ENCODE assay signal across 18 cellular contexts in the genomic region with DNA sequence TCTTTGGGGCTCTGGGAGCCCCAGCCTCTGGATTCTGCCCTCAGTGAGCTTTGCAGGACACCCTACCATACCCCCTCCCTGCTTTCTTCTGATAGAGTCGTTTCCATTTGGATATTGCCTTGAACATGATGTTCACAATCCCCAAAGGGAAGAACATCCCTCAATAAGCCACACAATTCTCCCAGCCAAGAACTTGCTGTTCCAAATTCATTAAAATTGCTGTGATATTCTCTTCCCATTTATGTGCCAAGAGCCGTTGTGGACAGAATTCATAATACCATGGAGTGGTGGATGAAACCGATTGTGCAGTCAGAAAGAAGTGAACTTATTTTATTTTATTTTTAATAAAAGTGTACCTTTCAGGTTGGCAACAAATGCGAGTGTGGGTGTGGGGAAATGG.
A peak's percentile ranks its signal among the peaks of the same experiment; 100 is the strongest.
DNase-seq lines count a peak whose midpoint lies in the region; ATAC-seq and TF ChIP-seq lines count a peak whose summit lies in the region.
"Had no signal": no experiment of that assay in that cellular context is flagged by ENCODE, and none has a peak within 500 bp of the region (broad histone marks: within the 10 kb centered on the region; RNA-seq: fewer than 3 reads in every experiment).

No MANE protein-coding gene starts in this region.

- no peaks in the 10 kb centered on the region for H3K9me2 ChIP-seq in GM23338 (ENCODE audit: insufficient read depth)

- H3K4me3 ChIP-seq in testis (no peak overlapping the region), GM23338 (no peak overlapping the region)
- H3K4me3 ChIP-seq: A549, BLaER1, GM12878, HAP-1 had no signal

- no peaks in the 10 kb centered on the region for H3K36me3 Mint-ChIP-seq in GM23338 (ENCODE audit: low read depth)
- H3K36me3 Mint-ChIP-seq: CD14-positive monocyte; CD4-positive, alpha-beta memory T cell had no signal

- in situ Hi-C loops in KBM-7 (cut with MboI; ENCODE audit: low pct_unique_long_range_greater_than_20kb, low sequenced_read_pairs) = no loop called here

- no peaks in the 10 kb centered on the region for H3K9me3 ChIP-seq in testis
- H3K9me3 ChIP-seq: A549, BLaER1, HAP-1 had no signal

- no peak for ATAC-seq in GM23338
- ATAC-seq: A549, GM12878 had no signal

- H3F3A ChIP-seq in GM23338 (replicated peaks; ENCODE audit: low read depth) = no peaks in the 10 kb centered on the region

- DNase-seq in Ammon's horn (ENCODE audit: low spot score) (peak; percentile 65), cerebellum (ENCODE audit: low spot score) (peak; percentile 12), middle frontal gyrus (ENCODE audit: extremely low spot score, low spot score) (peak; percentile 27), NCI-H2081 (lab: John Stamatoyannopoulos, UW) (no peak), testis (no peak), GM23338 (ENCODE audit: low spot score) (no peak), KBM-7 (no peak)
- DNase-seq: AML-193; CD4-positive, alpha-beta memory T cell; DMS79 treated with DMSO at 0.1 percent for 48 hours; IMR-90 had no signal

- peaks cover 8% of the 10 kb centered on the region for H3K4me1 ChIP-seq in testis
- no peaks in the 10 kb centered on the region for H3K4me1 ChIP-seq in GM23338 (ENCODE audit: insufficient read depth)
- H3K4me1 ChIP-seq: A549, BLaER1, HAP-1 had no signal

- TF ChIP-seq CTCF in testis (IDR thresholded peaks at IDR 0.05) = no peak
- TF ChIP-seq CTCF in GM23338 (conservative IDR thresholded peaks at IDR 0.05; ENCODE audit: low read depth in 2 of 2) = no peak

- H3K27me3 Mint-ChIP-seq in GM23338 (ENCODE audit: insufficient read depth, low read depth, poor library complexity) = no peaks in the 10 kb centered on the region

- TF ChIP-seq POLR2A in testis (IDR thresholded peaks at IDR 0.05) = no peak

- H3K27ac Mint-ChIP-seq in GM23338 = no peak overlapping the region
- H3K27ac Mint-ChIP-seq: CD4-positive, alpha-beta memory T cell had no signal

- H3K4me3 Mint-ChIP-seq in GM23338 = no peak overlapping the region
- H3K4me3 Mint-ChIP-seq: CD14-positive monocyte; CD4-positive, alpha-beta memory T cell had no signal

- H4K20me1 ChIP-seq in GM23338 (replicated peaks; ENCODE audit: insufficient read depth) = no peaks in the 10 kb centered on the region
- H4K20me1 ChIP-seq: BLaER1 had no signal

- H3K36me3 ChIP-seq in testis (ENCODE audit: low read depth, missing control alignments) (no peaks in the 10 kb centered on the region), GM23338 (ENCODE audit: insufficient read depth) (no peaks in the 10 kb centered on the region)
- H3K36me3 ChIP-seq: BLaER1, HAP-1 had no signal

- no peaks in the 10 kb centered on the region for H3K9me3 Mint-ChIP-seq in GM23338
- H3K9me3 Mint-ChIP-seq: CD14-positive monocyte; CD4-positive, alpha-beta memory T cell had no signal

- no peaks in the 10 kb centered on the region for H3K79me2 ChIP-seq in GM23338 (replicated peaks; ENCODE audit: insufficient read depth)

- no peak overlapping the region for H3K4me2 ChIP-seq in GM23338
- H3K4me2 ChIP-seq: A549, BLaER1 had no signal

- H2AFZ ChIP-seq in GM23338 = no peak overlapping the region

- intact Hi-C loops in testis (cut with DNase I; ENCODE audit: low total_unique reads) = no loop called here

- H3K27ac ChIP-seq in layer of hippocampus (ENCODE audit: low read depth, low read length) (peak overlapping the region; percentile 68), testis (no peak overlapping the region), GM23338 (ENCODE audit: low read depth) (no peak overlapping the region)
- H3K27ac ChIP-seq: 22Rv1, A549, BLaER1 had no signal

- H3K27me3 ChIP-seq in layer of hippocampus (ENCODE audit: control insufficient read depth, insufficient read depth, low read length) (no peaks in the 10 kb centered on the region), testis (no peaks in the 10 kb centered on the region), GM23338 (ENCODE audit: insufficient read depth) (no peaks in the 10 kb centered on the region)
- H3K27me3 ChIP-seq: BLaER1 had no signal

- H3K4me1 Mint-ChIP-seq in GM23338 = no peaks in the 10 kb centered on the region
- H3K4me1 Mint-ChIP-seq: CD14-positive monocyte; CD4-positive, alpha-beta memory T cell had no signal

- WGBS in testis, 2 donors = 32 to 59% methylated on average over 4 of the region's 4 CpGs

TF ChIP-seq in GM23338, 12 proteins besides CTCF, POLR2A, EP300 and RAD21 (continues in another document):
- no peak for TF ChIP-seq STAT1 (IDR thresholded peaks at IDR 0.05; ENCODE audit: unreplicated experiment)
- no peak for TF ChIP-seq EZH2phosphoT487 (IDR thresholded peaks at IDR 0.05; ENCODE audit: unreplicated experiment)
- TF ChIP-seq, protein P1, sequence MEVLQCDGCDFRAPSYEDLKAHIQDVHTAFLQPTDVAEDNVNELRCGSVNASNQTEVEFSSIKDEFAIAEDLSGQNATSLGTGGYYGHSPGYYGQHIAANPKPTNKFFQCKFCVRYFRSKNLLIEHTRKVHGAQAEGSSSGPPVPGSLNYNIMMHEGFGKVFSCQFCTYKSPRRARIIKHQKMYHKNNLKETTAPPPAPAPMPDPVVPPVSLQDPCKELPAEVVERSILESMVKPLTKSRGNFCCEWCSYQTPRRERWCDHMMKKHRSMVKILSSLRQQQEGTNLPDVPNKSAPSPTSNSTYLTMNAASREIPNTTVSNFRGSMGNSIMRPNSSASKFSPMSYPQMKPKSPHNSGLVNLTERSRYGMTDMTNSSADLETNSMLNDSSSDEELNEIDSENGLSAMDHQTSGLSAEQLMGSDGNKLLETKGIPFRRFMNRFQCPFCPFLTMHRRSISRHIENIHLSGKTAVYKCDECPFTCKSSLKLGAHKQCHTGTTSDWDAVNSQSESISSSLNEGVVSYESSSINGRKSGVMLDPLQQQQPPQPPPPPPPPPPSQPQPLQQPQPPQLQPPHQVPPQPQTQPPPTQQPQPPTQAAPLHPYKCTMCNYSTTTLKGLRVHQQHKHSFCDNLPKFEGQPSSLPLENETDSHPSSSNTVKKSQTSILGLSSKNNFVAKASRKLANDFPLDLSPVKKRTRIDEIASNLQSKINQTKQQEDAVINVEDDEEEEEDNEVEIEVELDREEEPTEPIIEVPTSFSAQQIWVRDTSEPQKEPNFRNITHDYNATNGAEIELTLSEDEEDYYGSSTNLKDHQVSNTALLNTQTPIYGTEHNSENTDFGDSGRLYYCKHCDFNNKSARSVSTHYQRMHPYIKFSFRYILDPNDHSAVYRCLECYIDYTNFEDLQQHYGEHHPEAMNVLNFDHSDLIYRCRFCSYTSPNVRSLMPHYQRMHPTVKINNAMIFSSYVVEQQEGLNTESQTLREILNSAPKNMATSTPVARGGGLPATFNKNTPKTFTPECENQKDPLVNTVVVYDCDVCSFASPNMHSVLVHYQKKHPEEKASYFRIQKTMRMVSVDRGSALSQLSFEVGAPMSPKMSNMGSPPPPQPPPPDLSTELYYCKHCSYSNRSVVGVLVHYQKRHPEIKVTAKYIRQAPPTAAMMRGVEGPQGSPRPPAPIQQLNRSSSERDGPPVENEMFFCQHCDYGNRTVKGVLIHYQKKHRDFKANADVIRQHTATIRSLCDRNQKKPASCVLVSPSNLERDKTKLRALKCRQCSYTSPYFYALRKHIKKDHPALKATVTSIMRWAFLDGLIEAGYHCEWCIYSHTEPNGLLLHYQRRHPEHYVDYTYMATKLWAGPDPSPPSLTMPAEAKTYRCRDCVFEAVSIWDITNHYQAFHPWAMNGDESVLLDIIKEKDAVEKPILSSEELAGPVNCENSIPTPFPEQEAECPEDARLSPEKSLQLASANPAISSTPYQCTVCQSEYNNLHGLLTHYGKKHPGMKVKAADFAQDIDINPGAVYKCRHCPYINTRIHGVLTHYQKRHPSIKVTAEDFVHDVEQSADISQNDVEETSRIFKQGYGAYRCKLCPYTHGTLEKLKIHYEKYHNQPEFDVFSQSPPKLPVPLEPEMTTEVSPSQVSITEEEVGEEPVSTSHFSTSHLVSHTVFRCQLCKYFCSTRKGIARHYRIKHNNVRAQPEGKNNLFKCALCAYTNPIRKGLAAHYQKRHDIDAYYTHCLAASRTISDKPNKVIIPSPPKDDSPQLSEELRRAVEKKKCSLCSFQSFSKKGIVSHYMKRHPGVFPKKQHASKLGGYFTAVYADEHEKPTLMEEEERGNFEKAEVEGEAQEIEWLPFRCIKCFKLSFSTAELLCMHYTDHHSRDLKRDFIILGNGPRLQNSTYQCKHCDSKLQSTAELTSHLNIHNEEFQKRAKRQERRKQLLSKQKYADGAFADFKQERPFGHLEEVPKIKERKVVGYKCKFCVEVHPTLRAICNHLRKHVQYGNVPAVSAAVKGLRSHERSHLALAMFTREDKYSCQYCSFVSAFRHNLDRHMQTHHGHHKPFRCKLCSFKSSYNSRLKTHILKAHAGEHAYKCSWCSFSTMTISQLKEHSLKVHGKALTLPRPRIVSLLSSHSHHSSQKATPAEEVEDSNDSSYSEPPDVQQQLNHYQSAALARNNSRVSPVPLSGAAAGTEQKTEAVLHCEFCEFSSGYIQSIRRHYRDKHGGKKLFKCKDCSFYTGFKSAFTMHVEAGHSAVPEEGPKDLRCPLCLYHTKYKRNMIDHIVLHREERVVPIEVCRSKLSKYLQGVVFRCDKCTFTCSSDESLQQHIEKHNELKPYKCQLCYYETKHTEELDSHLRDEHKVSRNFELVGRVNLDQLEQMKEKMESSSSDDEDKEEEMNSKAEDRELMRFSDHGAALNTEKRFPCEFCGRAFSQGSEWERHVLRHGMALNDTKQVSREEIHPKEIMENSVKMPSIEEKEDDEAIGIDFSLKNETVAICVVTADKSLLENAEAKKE (CRISPR knock-in tag; IDR thresholded peaks at IDR 0.05) = no peak
- TF ChIP-seq ZNF331 (CRISPR knock-in tag; IDR thresholded peaks at IDR 0.05; ENCODE audit: low read depth) = no peak
- TF ChIP-seq, protein P2, sequence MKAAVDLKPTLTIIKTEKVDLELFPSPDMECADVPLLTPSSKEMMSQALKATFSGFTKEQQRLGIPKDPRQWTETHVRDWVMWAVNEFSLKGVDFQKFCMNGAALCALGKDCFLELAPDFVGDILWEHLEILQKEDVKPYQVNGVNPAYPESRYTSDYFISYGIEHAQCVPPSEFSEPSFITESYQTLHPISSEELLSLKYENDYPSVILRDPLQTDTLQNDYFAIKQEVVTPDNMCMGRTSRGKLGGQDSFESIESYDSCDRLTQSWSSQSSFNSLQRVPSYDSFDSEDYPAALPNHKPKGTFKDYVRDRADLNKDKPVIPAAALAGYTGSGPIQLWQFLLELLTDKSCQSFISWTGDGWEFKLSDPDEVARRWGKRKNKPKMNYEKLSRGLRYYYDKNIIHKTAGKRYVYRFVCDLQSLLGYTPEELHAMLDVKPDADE (IDR thresholded peaks at IDR 0.05) = no peak
- no peak for TF ChIP-seq ZNF114 (CRISPR knock-in tag; IDR thresholded peaks at IDR 0.05)
- TF ChIP-seq POLR2AphosphoS5 (IDR thresholded peaks at IDR 0.05; ENCODE audit: low read depth) = no peak
- TF ChIP-seq EZH2 (IDR thresholded peaks at IDR 0.05; ENCODE audit: low read depth, unreplicated experiment) = no peak
- TF ChIP-seq JUNB (IDR thresholded peaks at IDR 0.05; ENCODE audit: unreplicated experiment) = no peak
- TF ChIP-seq CREB1 (CRISPR knock-in tag; IDR thresholded peaks at IDR 0.05; ENCODE audit: low read depth) = no peak

Comparison
In these comparisons a context has a peak if more than half of its experiments do, and no peak if none do; other contexts are left out.
1. DNase-seq: peak in Ammon's horn (single experiment), cerebellum (single experiment) and middle frontal gyrus (single experiment); none in NCI-H2081 (0 of 2), testis (single experiment), GM23338 (single experiment) and KBM-7 (single experiment).